In genomic region chr11:130448039-130448415, GRCh38 we compare ENCODE assay signal across 8 cellular contexts.
A peak's percentile ranks its signal among the peaks of the same experiment; 100 is the strongest.
DNase-seq lines count a peak whose midpoint lies in the region; ATAC-seq lines count a peak whose summit lies in the region.
"Had no signal": no experiment of that assay in that cellular context is flagged by ENCODE, and none has a peak within 500 bp of the region (broad histone marks: within the 10 kb centered on the region; RNA-seq: fewer than 3 reads in every experiment).

No MANE protein-coding gene starts in this region.

- H3K27ac ChIP-seq in HUES48 (ENCODE audit: low read depth, low read length) (no peak overlapping the region), iPS-20b (ENCODE audit: low read length) (no peak overlapping the region)

- H3K4me1 ChIP-seq in HUES48 (ENCODE audit: control insufficient read depth, insufficient read depth, low read length) (no peaks in the 10 kb centered on the region; the same call in 1 of the 2 replicates), iPS-20b (ENCODE audit: insufficient read depth, low read length) (0 out of 2 replicates have a peak, but pooled peaks cover 2% of the 10 kb centered on the region)

- H3K9me3 Mint-ChIP-seq in activated naive CD8-positive, alpha-beta T cell (ENCODE audit: low read depth): no peaks in the 10 kb centered on the region
- H3K9me3 Mint-ChIP-seq in stimulated activated memory B cell treated with anti-CD40 and anti-IgM and Interleukin-4, amounts not matched to agents 10 μg/mL and 1 μg/mL and 100 μg/mL, for 72 hours: no peaks in the 10 kb centered on the region

- peak overlapping the region; percentile 73 for H3K4me3 Mint-ChIP-seq in activated naive CD8-positive, alpha-beta T cell
- H3K4me3 Mint-ChIP-seq in stimulated activated memory B cell treated with anti-CD40 and anti-IgM and Interleukin-4, amounts not matched to agents 10 μg/mL and 1 μg/mL and 100 μg/mL, for 72 hours: peak overlapping the region; percentile 54

- peak overlapping the region; percentile 57 for H3K4me3 ChIP-seq in HUES48 (ENCODE audit: low read depth, low read length)
- peak overlapping the region; percentile 76 for H3K4me3 ChIP-seq in iPS-20b (ENCODE audit: low read length)

- H3K9ac ChIP-seq in HUES48 (ENCODE audit: low read depth, low read length) (no peak overlapping the region), iPS-20b (ENCODE audit: low read depth, low read length) (no peak overlapping the region)

- H3K27me3 ChIP-seq in HUES48 (ENCODE audit: control insufficient read depth, insufficient read depth, low read length): peaks cover 71% of the 10 kb centered on the region
- H3K27me3 ChIP-seq in iPS-20b (ENCODE audit: insufficient read depth, low read length): peaks cover 73% of the 10 kb centered on the region

- no peak for DNase-seq in stimulated activated CD4-positive, alpha-beta T cell treated with anti-CD3 and anti-CD28 coated beads, Interleukin-4, amount 100 ng/mL, for 1 hour
- DNase-seq in SKM-1 treated with dmso at 0.1 percent for 144 hours (lab: John Stamatoyannopoulos, UW; ENCODE audit: unreplicated experiment): no peak
- DNase-seq: effector CD4-positive, alpha-beta T cell had no signal

- no peak for ATAC-seq in stimulated activated memory B cell treated with anti-CD40 and anti-IgM and Interleukin-4, amounts not matched to agents 10 μg/mL and 1 μg/mL and 100 μg/mL, for 72 hours
- no peak for ATAC-seq in HG03520 (IDR thresholded peaks at IDR 0.05; ENCODE audit: unreplicated experiment)

- peaks cover 9% of the 10 kb centered on the region for H3K27me3 Mint-ChIP-seq in activated naive CD8-positive, alpha-beta T cell
- H3K27me3 Mint-ChIP-seq in stimulated activated memory B cell treated with anti-CD40 and anti-IgM and Interleukin-4, amounts not matched to agents 10 μg/mL and 1 μg/mL and 100 μg/mL, for 72 hours: peaks cover 59% of the 10 kb centered on the region

- H3K4me1 Mint-ChIP-seq in activated naive CD8-positive, alpha-beta T cell (ENCODE audit: low read depth): peaks cover 9% of the 10 kb centered on the region
- H3K4me1 Mint-ChIP-seq in stimulated activated memory B cell treated with anti-CD40 and anti-IgM and Interleukin-4, amounts not matched to agents 10 μg/mL and 1 μg/mL and 100 μg/mL, for 72 hours: peaks cover 11% of the 10 kb centered on the region

- no peak overlapping the region for H3K27ac Mint-ChIP-seq in activated naive CD8-positive, alpha-beta T cell
- H3K27ac Mint-ChIP-seq in stimulated activated memory B cell treated with anti-CD40 and anti-IgM and Interleukin-4, amounts not matched to agents 10 μg/mL and 1 μg/mL and 100 μg/mL, for 72 hours: no peak overlapping the region

- H3K9me3 ChIP-seq in HUES48 (ENCODE audit: control insufficient read depth, insufficient read depth, low read length): no peaks in the 10 kb centered on the region
- no peaks in the 10 kb centered on the region for H3K9me3 ChIP-seq in iPS-20b (ENCODE audit: insufficient read depth, low read depth, low read length)

- no peaks in the 10 kb centered on the region for H3K36me3 Mint-ChIP-seq in activated naive CD8-positive, alpha-beta T cell
- no peaks in the 10 kb centered on the region for H3K36me3 Mint-ChIP-seq in stimulated activated memory B cell treated with anti-CD40 and anti-IgM and Interleukin-4, amounts not matched to agents 10 μg/mL and 1 μg/mL and 100 μg/mL, for 72 hours

- H3K36me3 ChIP-seq in HUES48 (ENCODE audit: control insufficient read depth, insufficient read depth, low read length) (no peaks in the 10 kb centered on the region), iPS-20b (ENCODE audit: insufficient read depth, low read depth, low read length) (no peaks in the 10 kb centered on the region)
